ENCODE assay signal across 9 cellular contexts in genomic region chr3:37024092-37024491, GRCh38. TPM values are rescaled to one million over a fixed set of nuclear protein-coding genes. Genes with fewer than 3 reads are reported as not detected.
DNase-seq lines count a peak whose midpoint lies in the region; ATAC-seq and TF ChIP-seq lines count a peak whose summit lies in the region.
"Had no signal": no experiment of that assay in that cellular context is flagged by ENCODE, and none has a peak within 500 bp of the region (broad histone marks: within the 10 kb centered on the region; RNA-seq: fewer than 3 reads in every experiment).

No MANE protein-coding gene starts in this region.

- no peaks in the 10 kb centered on the region for H3K4me1 Mint-ChIP-seq in neural progenitor cell
- H3K4me1 Mint-ChIP-seq in activated T-helper 2 cell treated with anti-CD3 and anti-CD28 coated beads, Interferon-gamma antibody, Interleukin-2, Interleukin-4, amounts not matched to agents 10 μg/mL and 5 μg/mL and 100 μg/mL, durations not matched to agents 14 hours and 24 hours and 36 hours (ENCODE audit: low read depth) = peaks cover 7% of the 10 kb centered on the region
- H3K4me1 Mint-ChIP-seq: brain had no signal

- no peaks in the 10 kb centered on the region for H3K79me2 ChIP-seq in neural progenitor cell (ENCODE audit: low read depth)

- H3K9me3 ChIP-seq in breast epithelium (no peaks in the 10 kb centered on the region), neural progenitor cell (ENCODE audit: low read depth) (no peaks in the 10 kb centered on the region)

- no peak for ATAC-seq in GM19395 (IDR thresholded peaks at IDR 0.05; ENCODE audit: unreplicated experiment)
- no peak for ATAC-seq in HG03139 (IDR thresholded peaks at IDR 0.05; ENCODE audit: unreplicated experiment)

- H3K4me2 ChIP-seq in neural progenitor cell = no peak overlapping the region

- H3F3A ChIP-seq in neural progenitor cell (ENCODE audit: low read depth) = no peaks in the 10 kb centered on the region

- H3K36me3 ChIP-seq in breast epithelium (peaks cover 12% of the 10 kb centered on the region), neural progenitor cell (peaks cover 17% of the 10 kb centered on the region)

- no peak overlapping the region for H3K4me3 Mint-ChIP-seq in neural progenitor cell
- H3K4me3 Mint-ChIP-seq in activated T-helper 2 cell treated with anti-CD3 and anti-CD28 coated beads, Interferon-gamma antibody, Interleukin-2, Interleukin-4, amounts not matched to agents 10 μg/mL and 5 μg/mL and 100 μg/mL, durations not matched to agents 14 hours and 24 hours and 36 hours (ENCODE audit: low read depth) = no peak overlapping the region
- H3K4me3 Mint-ChIP-seq: brain had no signal

- TF ChIP-seq CTCF in breast epithelium (IDR thresholded peaks at IDR 0.05) = peak in 2 of 3 donors; percentile 15 to 45
- peak; percentile 9 for TF ChIP-seq CTCF in neural progenitor cell (IDR thresholded peaks at IDR 0.05)

- TF ChIP-seq POLR2A in breast epithelium (IDR thresholded peaks at IDR 0.05) = no peak

- H3K9ac ChIP-seq in neural progenitor cell = no peak overlapping the region

- H2AFZ ChIP-seq in neural progenitor cell (replicated peaks) = no peak overlapping the region

- H3K9me3 Mint-ChIP-seq in neural progenitor cell = peaks cover 8% of the 10 kb centered on the region
- H3K9me3 Mint-ChIP-seq in activated T-helper 2 cell treated with anti-CD3 and anti-CD28 coated beads, Interferon-gamma antibody, Interleukin-2, Interleukin-4, amounts not matched to agents 10 μg/mL and 5 μg/mL and 100 μg/mL, durations not matched to agents 14 hours and 24 hours and 36 hours = no peaks in the 10 kb centered on the region

- H3K27ac ChIP-seq in breast epithelium = no peak overlapping the region
- no peak overlapping the region for H3K27ac ChIP-seq in neural progenitor cell

- peak; percentile 38 for DNase-seq in ELR (ENCODE audit: low read depth)
- peak; percentile 30 to 31 for DNase-seq in Kasumi-1 (lab: John Stamatoyannopoulos, UW)
- DNase-seq in breast epithelium (ENCODE audit: low spot score in 2 of 2) = no peak
- DNase-seq in neural progenitor cell (ENCODE audit: low spot score) = no peak
- no peak for DNase-seq in activated T-helper 2 cell treated with anti-CD3 and anti-CD28 coated beads, Interferon-gamma antibody, Interleukin-2, Interleukin-4, amounts not matched to agents 10 μg/mL and 5 μg/mL and 100 μg/mL, durations not matched to agents 14 hours and 24 hours and 36 hours (ENCODE audit: low spot score)
- no peak for DNase-seq in D341Med (ENCODE audit: low spot score)

- H4K20me1 ChIP-seq in neural progenitor cell (ENCODE audit: low read depth) = no peaks in the 10 kb centered on the region

- peaks cover 67% of the 10 kb centered on the region for H3K36me3 Mint-ChIP-seq in neural progenitor cell
- H3K36me3 Mint-ChIP-seq in activated T-helper 2 cell treated with anti-CD3 and anti-CD28 coated beads, Interferon-gamma antibody, Interleukin-2, Interleukin-4, amounts not matched to agents 10 μg/mL and 5 μg/mL and 100 μg/mL, durations not matched to agents 14 hours and 24 hours and 36 hours (ENCODE audit: low read depth) = peaks cover 88% of the 10 kb centered on the region

- H3K27me3 ChIP-seq in breast epithelium = no peaks in the 10 kb centered on the region
- no peaks in the 10 kb centered on the region for H3K27me3 ChIP-seq in neural progenitor cell

- H3K4me1 ChIP-seq in breast epithelium (no peaks in the 10 kb centered on the region), neural progenitor cell (no peaks in the 10 kb centered on the region)

- no peak overlapping the region for H3K27ac Mint-ChIP-seq in neural progenitor cell
- no peak overlapping the region for H3K27ac Mint-ChIP-seq in activated T-helper 2 cell treated with anti-CD3 and anti-CD28 coated beads, Interferon-gamma antibody, Interleukin-2, Interleukin-4, amounts not matched to agents 10 μg/mL and 5 μg/mL and 100 μg/mL, durations not matched to agents 14 hours and 24 hours and 36 hours
- H3K27ac Mint-ChIP-seq: brain had no signal

- intact Hi-C loops in breast epithelium (cut with DNase I; ENCODE audit: low total_unique reads) = no loop called here
- intact Hi-C loops in activated T-helper 2 cell treated with anti-CD3 and anti-CD28 coated beads, Interferon-gamma antibody, Interleukin-2, Interleukin-4, amounts not matched to agents 10 μg/mL and 5 μg/mL and 100 μg/mL, durations not matched to agents 14 hours and 24 hours and 36 hours (cut with micrococcal nuclease) = loop anchor here (1.0 kb wide), 1 partner anchor 189 kb away; no protein-coding TSS in a partner anchor

- H3K27me3 Mint-ChIP-seq in neural progenitor cell (ENCODE audit: insufficient read depth, low read depth) = no peaks in the 10 kb centered on the region
- H3K27me3 Mint-ChIP-seq in activated T-helper 2 cell treated with anti-CD3 and anti-CD28 coated beads, Interferon-gamma antibody, Interleukin-2, Interleukin-4, amounts not matched to agents 10 μg/mL and 5 μg/mL and 100 μg/mL, durations not matched to agents 14 hours and 24 hours and 36 hours (ENCODE audit: low read depth) = no peaks in the 10 kb centered on the region
- H3K27me3 Mint-ChIP-seq: brain had no signal

- H3K4me3 ChIP-seq in breast epithelium (no peak overlapping the region), neural progenitor cell (no peak overlapping the region)

RNA-seq across cellular contexts. Expression of gene MLH1, which starts 30.8 kb away (rescaled TPM):
- total RNA-seq in breast epithelium = 10 to 100 TPM; 31.2 to 54.4 (median 48.4) TPM
- total RNA-seq in neural progenitor cell (ENCODE audit: low replicate concordance) = 68.3 and 71.1 TPM in 2 replicates
- total RNA-seq in activated T-helper 2 cell treated with anti-CD3 and anti-CD28 coated beads, Interferon-gamma antibody, Interleukin-2, Interleukin-4, amounts not matched to agents 10 μg/mL and 5 μg/mL and 100 μg/mL, durations not matched to agents 14 hours and 24 hours and 36 hours = 61.9 and 64.4 TPM in 2 replicates

RNA-seq across cellular contexts. Expression of gene EPM2AIP1, which starts 31.2 kb away (rescaled TPM):
- 10 to 100 TPM; 13.8 to 25.5 (median 14.1) TPM for total RNA-seq in breast epithelium
- 27.4 and 51.4 TPM in 2 replicates for total RNA-seq in neural progenitor cell (ENCODE audit: low replicate concordance)
- total RNA-seq in activated T-helper 2 cell treated with anti-CD3 and anti-CD28 coated beads, Interferon-gamma antibody, Interleukin-2, Interleukin-4, amounts not matched to agents 10 μg/mL and 5 μg/mL and 100 μg/mL, durations not matched to agents 14 hours and 24 hours and 36 hours = 17.7 and 20.4 TPM in 2 replicates

Comparison
In these comparisons a context has a peak if more than half of its experiments do, and no peak if none do; other contexts are left out.
1. DNase-seq: peak in ELR (single experiment) and Kasumi-1 (2 of 2); none in breast epithelium (0 of 2), neural progenitor cell (single experiment), activated T-helper 2 cell treated with anti-CD3 and anti-CD28 coated beads, Interferon-gamma antibody, Interleukin-2, Interleukin-4, amounts not matched to agents 10 μg/mL and 5 μg/mL and 100 μg/mL, durations not matched to agents 14 hours and 24 hours and 36 hours (single experiment) and D341Med (single experiment).